8 cellular contexts compared by ENCODE assay signal in genomic region chr18:3453540-3454364, GRCh38. TPM values are rescaled to one million over a fixed set of nuclear protein-coding genes. Genes with fewer than 3 reads are reported as not detected.
DNase-seq lines count a peak whose midpoint lies in the region; ATAC-seq and TF ChIP-seq lines count a peak whose summit lies in the region.

No MANE protein-coding gene starts in this region.

- 1% methylated on average over 20 to 21 of the region's 21 CpGs for WGBS in GM23248 (ENCODE audit: low coverage in 1 of 2, low lambda C conversion rate in 2 of 2, missing lambda C conversion rate in 2 of 2), 2 experiments

- no peak for TF ChIP-seq CTCF in AG04450 (IDR thresholded peaks at IDR 0.05; ENCODE audit: low read depth, low read length)

- H3K36me3 ChIP-seq in GM23248 (ENCODE audit: low read depth) = peaks cover 27% of the 10 kb centered on the region
- peaks cover 44% of the 10 kb centered on the region for H3K36me3 ChIP-seq in SJSA1

- ATAC-seq in left colon (no peak), HG02759 (IDR thresholded peaks at IDR 0.05; ENCODE audit: unreplicated experiment) (no peak)

- H3K27ac ChIP-seq in AG04450 (ENCODE audit: low read depth, low read length) (peak overlapping the region; percentile 99), GM23248 (peak overlapping the region; percentile 100), SJSA1 (peak overlapping the region; percentile 84)

- H3K9ac ChIP-seq in GM23248 = peak overlapping the region; percentile 99

- DNase-seq in AG04450 (ENCODE audit: low read depth, low spot score) = peak; percentile 92
- DNase-seq in GM23248 = peak; percentile 97
- DNase-seq in SJSA1 (ENCODE audit: low read depth in 1 of 2, low spot score in 2 of 2) = peak; percentile 89 to 94
- DNase-seq in central memory CD4-positive, alpha-beta T cell = peak; percentile 36
- peak; percentile 54 to 57 for DNase-seq in left colon
- peak; percentile 16 for DNase-seq in stimulated activated CD4-positive, alpha-beta T cell treated with anti-CD3 and anti-CD28 coated beads, Interleukin-4, amount 100 ng/mL, for 1 hour
- DNase-seq in NCI-H146 (lab: John Stamatoyannopoulos, UW) = no peak

- POLR2A ChIA-PET in AG04450 (lab: Yijun Ruan, JAX) = interaction anchor here (0.7 to 4.3 kb wide), 11 partner anchors 12 to 229 kb away, joined by 3 to 44 read pairs (median 9); no protein-coding TSS in a partner anchor

- H3K9me3 ChIP-seq in AG04450 (ENCODE audit: control insufficient read depth, insufficient read depth, low read length) = peaks cover 7% of the 10 kb centered on the region; the same call in 1 of the 2 replicates
- no peaks in the 10 kb centered on the region for H3K9me3 ChIP-seq in GM23248 (ENCODE audit: low read depth)
- H3K9me3 ChIP-seq in SJSA1 (replicated peaks) = no peaks in the 10 kb centered on the region

- H3K4me3 ChIP-seq in AG04450 (ENCODE audit: low read depth, low read length) (peak overlapping the region; percentile 89), GM23248 (peak overlapping the region; percentile 98), SJSA1 (peak overlapping the region; percentile 67)

- intact Hi-C loops in left colon (cut with DNase I, micrococcal nuclease) = loop anchor here (5.0 to 10.0 kb wide), 4 partner anchors 139 to 211 kb away; no protein-coding TSS in a partner anchor

- H2AFZ ChIP-seq in GM23248 = no peak overlapping the region

- peaks cover 64% of the 10 kb centered on the region for H3F3A ChIP-seq in GM23248 (ENCODE audit: insufficient read depth)

- CTCF ChIA-PET in AG04450 (lab: Charles Lee) = interaction anchor here (0.7 to 6.8 kb wide), 28 partner anchors 9 to 617 kb away, joined by 3 to 69 read pairs (median 5); no protein-coding TSS in a partner anchor

- in situ Hi-C loops in GM23248 (cut with MboI) = loop anchor here (10.0 kb wide), 1 partner anchor 211 kb away; no protein-coding TSS in a partner anchor

- H3K27me3 ChIP-seq in AG04450 (ENCODE audit: control insufficient read depth, insufficient read depth, low read length) = no peaks in the 10 kb centered on the region
- no peaks in the 10 kb centered on the region for H3K27me3 ChIP-seq in GM23248 (replicated peaks; ENCODE audit: insufficient read depth)
- H3K27me3 ChIP-seq in SJSA1 (replicated peaks) = no peaks in the 10 kb centered on the region

- no peaks in the 10 kb centered on the region for H3K9me2 ChIP-seq in GM23248 (ENCODE audit: insufficient read depth)

- H3K4me2 ChIP-seq in GM23248 (ENCODE audit: unreplicated experiment) = peak overlapping the region; percentile 92

- no peaks in the 10 kb centered on the region for H4K20me1 ChIP-seq in GM23248 (ENCODE audit: insufficient read depth)

- peaks cover 79% of the 10 kb centered on the region for H3K79me2 ChIP-seq in GM23248 (ENCODE audit: insufficient read depth)

- H3K4me1 ChIP-seq in GM23248 (ENCODE audit: insufficient read depth) (peaks cover 36% of the 10 kb centered on the region), SJSA1 (replicated peaks) (peaks cover 43% of the 10 kb centered on the region)

RNA-seq across cellular contexts. Expression of gene TGIF1, which starts 3.8 kb away (rescaled TPM):
- polyA plus RNA-seq in AG04450 (2011; rRNA removed) = 60.6 and 61.1 TPM in 2 replicates
- polyA minus RNA-seq in AG04450 (2011; rRNA and poly(A)+ RNA removed) = 72.3 and 110 TPM in 2 replicates
- total RNA-seq in GM23248 (2014; rRNA removed; shearing (Covaris generic)) = 66.9 and 122 TPM in 2 replicates
- 88.0 and 99.4 TPM in 2 replicates for polyA plus RNA-seq in GM23248 (2016; fragmentation: Nextera tagmentation; extraction: Ambion mirVana)
- total RNA-seq in SJSA1 (2014; rRNA removed; shearing (Covaris generic)) = 37.5 and 41.9 TPM in 2 replicates
- 10 to 100 TPM; 50.9 to 59.3 TPM for total RNA-seq in left colon
